19 cellular contexts compared by ENCODE assay signal in the genomic region with DNA sequence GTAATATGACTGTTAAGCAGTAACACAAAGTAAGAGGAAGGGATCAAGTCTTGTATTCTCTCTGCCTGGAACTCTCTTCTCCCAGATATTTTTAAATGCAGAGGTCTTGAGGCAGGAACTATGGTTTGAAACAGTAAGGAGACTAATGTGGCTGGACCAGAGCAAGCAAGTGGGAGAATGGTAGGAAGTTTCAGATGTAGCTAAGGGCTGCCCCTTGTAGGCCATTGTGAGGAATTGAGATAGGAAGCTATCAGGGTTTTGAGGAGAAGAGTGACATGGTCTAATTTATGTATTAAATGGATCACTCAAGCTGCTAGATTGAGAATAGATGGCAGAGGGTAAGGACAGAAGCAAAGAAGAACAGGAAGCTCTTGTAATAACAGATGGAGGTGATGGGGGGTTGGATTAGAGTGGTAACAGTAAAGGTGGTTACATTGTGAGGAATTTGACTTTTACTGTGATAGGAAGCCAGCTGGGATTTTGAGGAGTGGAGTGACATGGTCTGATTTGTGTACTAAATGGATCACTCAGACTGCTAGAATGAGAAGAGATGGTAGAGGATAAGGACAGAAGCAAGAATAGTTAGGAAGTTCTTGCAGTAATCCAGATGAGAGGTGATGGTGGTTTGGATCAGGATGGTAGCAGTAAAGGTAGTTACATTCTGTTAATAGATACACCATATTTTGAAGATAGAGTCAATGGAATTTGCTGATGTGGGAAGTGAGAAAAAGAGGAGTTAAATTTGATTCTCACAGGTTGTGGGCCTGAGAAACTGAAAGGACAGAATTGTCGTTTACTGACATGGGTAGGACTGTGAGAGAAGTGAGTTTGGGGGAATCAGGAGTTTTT. TPM values are rescaled to one million over a fixed set of nuclear protein-coding genes. Genes with fewer than 3 reads are reported as not detected.
DNase-seq lines count a peak whose midpoint lies in the region; ATAC-seq, FAIRE-seq and TF ChIP-seq lines count a peak whose summit lies in the region.
"Had no signal": no experiment of that assay in that cellular context is flagged by ENCODE, and none has a peak within 500 bp of the region (broad histone marks: within the 10 kb centered on the region; RNA-seq: fewer than 3 reads in every experiment).

No MANE protein-coding gene starts in this region.

- no peak for FAIRE-seq in D721Med (lab: Jason Lieb, UNC)

- DNase-seq in CMK (ENCODE audit: low read depth), result peak; percentile 43
- peak; percentile 38 for DNase-seq in SK-MEL-5 (ENCODE audit: low read depth, low spot score)
- DNase-seq in left lung, result no peak
- DNase-seq in D721Med (ENCODE audit: insufficient read length, low spot score), result no peak
- DNase-seq: activated CD4-positive, alpha-beta T cell treated with anti-CD3 and anti-CD28 coated beads, Interleukin-2, amount 50 U/mL, for 4 hours; activated T-cell treated with anti-CD3 and anti-CD28 coated beads, Interleukin-2, amount 50 U/mL, for 4 hours; caudate nucleus; foreskin melanocyte; immature natural killer cell; NCI-H187; NCI-H526; SHP77 treated with DMSO at 0.1 percent for 48 hours; stimulated activated naive B cell treated with anti-CD40 and anti-IgM and Interleukin-4, amounts not matched to agents 10 μg/mL and 1 μg/mL and 100 μg/mL, for 72 hours; trophoblast cell had no signal

- H3K27me3 ChIP-seq in left lung, result no peaks in the 10 kb centered on the region

- H3K4me1 ChIP-seq in left lung, result peaks cover 11 to 73% of the 10 kb centered on the region in 2 donors

- TF ChIP-seq CTCF in left lung (IDR thresholded peaks at IDR 0.05) (no peak), D721Med (IDR thresholded peaks at IDR 0.05; ENCODE audit: insufficient read depth, missing control alignments) (no peak)

- H3K27ac ChIP-seq in left lung, result peak overlapping the region; percentile 8 to 51
- H3K27ac ChIP-seq: HL-60 had no signal

- H3K9me3 ChIP-seq in left lung, result no peaks in the 10 kb centered on the region

- H3K36me3 ChIP-seq in left lung, result no peaks in the 10 kb centered on the region

- in situ Hi-C loops in SK-MEL-5 (cut with HindIII; ENCODE audit: low pct_unique_long_range_greater_than_20kb, low sequenced_read_pairs), result no loop called here

- intact Hi-C loops in left lung (cut with DNase I), result loop anchor here in 1 of 2 donors (10.0 kb wide), 1 partner anchor 65 kb away; a partner anchor contains a TSS

- no peak overlapping the region for H3K4me3 ChIP-seq in left lung

- ATAC-seq in GM21447 (IDR thresholded peaks at IDR 0.05; ENCODE audit: unreplicated experiment) (peak; percentile 33), left lung (no peak), SK-N-SH treated with all-trans-retinoic acid at 6 μM for 48 hours (no peak), GM21528 (IDR thresholded peaks at IDR 0.05; ENCODE audit: low FRiP score, unreplicated experiment) (no peak), HG03135 (IDR thresholded peaks at IDR 0.05; ENCODE audit: unreplicated experiment) (no peak)
- ATAC-seq: activated T-cell treated with anti-CD3 and anti-CD28 coated beads, Interleukin-2, amount 50 U/mL, for 4 hours had no signal

TF ChIP-seq in SK-N-SH treated with all-trans-retinoic acid at 6 μM for 48 hours, 23 proteins besides CTCF, POLR2A, EP300 and RAD21:
- TF ChIP-seq GLIS3 (CRISPR knock-in tag; IDR thresholded peaks at IDR 0.05) (no peak), BACH2 (CRISPR knock-in tag; IDR thresholded peaks at IDR 0.05; ENCODE audit: borderline replicate concordance) (no peak), TCF4 (CRISPR knock-in tag; IDR thresholded peaks at IDR 0.05; ENCODE audit: borderline replicate concordance) (no peak), ZFP3 (CRISPR knock-in tag; IDR thresholded peaks at IDR 0.05) (no peak), ZC3H10 (CRISPR knock-in tag; IDR thresholded peaks at IDR 0.05) (no peak), ARNTL (CRISPR knock-in tag; IDR thresholded peaks at IDR 0.05; ENCODE audit: borderline replicate concordance, low read depth) (no peak), SNAI2 (CRISPR knock-in tag; IDR thresholded peaks at IDR 0.05) (no peak), ISL1 (CRISPR knock-in tag; IDR thresholded peaks at IDR 0.05) (no peak), PPARA (CRISPR knock-in tag; IDR thresholded peaks at IDR 0.05; ENCODE audit: borderline replicate concordance) (no peak), ESRRG (CRISPR knock-in tag; IDR thresholded peaks at IDR 0.05) (no peak), ZNF565 (CRISPR knock-in tag; conservative IDR thresholded peaks at IDR 0.05; ENCODE audit: low read depth) (no peak)
- TF ChIP-seq, protein P1, sequence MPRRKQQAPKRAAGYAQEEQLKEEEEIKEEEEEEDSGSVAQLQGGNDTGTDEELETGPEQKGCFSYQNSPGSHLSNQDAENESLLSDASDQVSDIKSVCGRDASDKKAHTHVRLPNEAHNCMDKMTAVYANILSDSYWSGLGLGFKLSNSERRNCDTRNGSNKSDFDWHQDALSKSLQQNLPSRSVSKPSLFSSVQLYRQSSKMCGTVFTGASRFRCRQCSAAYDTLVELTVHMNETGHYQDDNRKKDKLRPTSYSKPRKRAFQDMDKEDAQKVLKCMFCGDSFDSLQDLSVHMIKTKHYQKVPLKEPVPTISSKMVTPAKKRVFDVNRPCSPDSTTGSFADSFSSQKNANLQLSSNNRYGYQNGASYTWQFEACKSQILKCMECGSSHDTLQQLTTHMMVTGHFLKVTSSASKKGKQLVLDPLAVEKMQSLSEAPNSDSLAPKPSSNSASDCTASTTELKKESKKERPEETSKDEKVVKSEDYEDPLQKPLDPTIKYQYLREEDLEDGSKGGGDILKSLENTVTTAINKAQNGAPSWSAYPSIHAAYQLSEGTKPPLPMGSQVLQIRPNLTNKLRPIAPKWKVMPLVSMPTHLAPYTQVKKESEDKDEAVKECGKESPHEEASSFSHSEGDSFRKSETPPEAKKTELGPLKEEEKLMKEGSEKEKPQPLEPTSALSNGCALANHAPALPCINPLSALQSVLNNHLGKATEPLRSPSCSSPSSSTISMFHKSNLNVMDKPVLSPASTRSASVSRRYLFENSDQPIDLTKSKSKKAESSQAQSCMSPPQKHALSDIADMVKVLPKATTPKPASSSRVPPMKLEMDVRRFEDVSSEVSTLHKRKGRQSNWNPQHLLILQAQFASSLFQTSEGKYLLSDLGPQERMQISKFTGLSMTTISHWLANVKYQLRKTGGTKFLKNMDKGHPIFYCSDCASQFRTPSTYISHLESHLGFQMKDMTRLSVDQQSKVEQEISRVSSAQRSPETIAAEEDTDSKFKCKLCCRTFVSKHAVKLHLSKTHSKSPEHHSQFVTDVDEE (CRISPR knock-in tag; IDR thresholded peaks at IDR 0.05), result no peak

RNA-seq across cellular contexts. Expression of a gene that starts 55.7 kb away (rescaled TPM):
- total RNA-seq in SK-MEL-5 (2014; rRNA removed; shearing (Covaris generic)), result 19.7 and 22.1 TPM in 2 replicates
- polyA plus RNA-seq in SK-MEL-5 (2015; cell fraction: cytosol; rRNA removed), result 26.4 and 40.5 TPM in 2 replicates
- 12.5 and 16.3 TPM in 2 replicates for polyA plus RNA-seq in SK-MEL-5 (2015; cell fraction: nucleus; rRNA removed)
- total RNA-seq in left lung, result under 1 TPM; 0.18 to 0.29 TPM
- total RNA-seq: activated T-cell treated with anti-CD3 and anti-CD28 coated beads, Interleukin-2, amount 50 U/mL, for 4 hours had no signal
- polyA plus RNA-seq: immature natural killer cell had no signal

Comparison
In these comparisons a context has a peak if more than half of its experiments do, and no peak if none do; other contexts are left out.
1. DNase-seq: peak in CMK (single experiment) and SK-MEL-5 (single experiment); none in left lung (0 of 2) and D721Med (single experiment).
2. RNA of a gene that starts 55.7 kb away (total RNA-seq): 19.7 to 22.1 TPM in SK-MEL-5; 0.18 to 0.29 TPM in left lung; every median in the first group is over 10 times any median in the second.